17 cellular contexts compared by ENCODE assay signal in genomic region chr3:172056416-172056815, GRCh38. TPM values are rescaled to one million over a fixed set of nuclear protein-coding genes. Genes with fewer than 3 reads are reported as not detected.
DNase-seq lines count a peak whose midpoint lies in the region; ATAC-seq, FAIRE-seq and TF ChIP-seq lines count a peak whose summit lies in the region.
"Had no signal": no experiment of that assay in that cellular context is flagged by ENCODE, and none has a peak within 500 bp of the region (broad histone marks: within the 10 kb centered on the region; RNA-seq: fewer than 3 reads in every experiment).

No MANE protein-coding gene starts in this region.

- intact Hi-C loops in CD4-positive, alpha-beta memory T cell (cut with micrococcal nuclease), result loop anchor here (5.0 kb wide), 1 partner anchor 46 kb away; no protein-coding TSS in a partner anchor
- intact Hi-C loops in IMR-90 (cut with micrococcal nuclease), result no loop called here
- intact Hi-C loops in gastrocnemius medialis (cut with DNase I; ENCODE audit: low total_unique reads), result no loop called here

- FAIRE-seq in keratinocyte (lab: Jason Lieb, UNC), result peak; percentile 48

- peaks cover 89% of the 10 kb centered on the region for H3K79me2 ChIP-seq in keratinocyte (ENCODE audit: control insufficient read depth, insufficient read depth, low read length)

- peaks cover 23 to 83% of the 10 kb centered on the region in 2 experiments for H3K79me1 ChIP-seq in IMR-90 (ENCODE audit: low read depth in 1 of 2, low read length in 2 of 2)

- H3K56ac ChIP-seq in IMR-90 (ENCODE audit: extremely low read depth, insufficient read depth, low read length), result no peak overlapping the region

- H4K20me1 ChIP-seq in IMR-90 (ENCODE audit: insufficient read depth, low read length) (peaks cover 89% of the 10 kb centered on the region), keratinocyte (ENCODE audit: control insufficient read depth, extremely low read depth, insufficient read depth, low read length) (peaks cover 9% of the 10 kb centered on the region)

- H3K27ac Mint-ChIP-seq in CD4-positive, alpha-beta memory T cell, result peak overlapping the region in 4 of 7 donors; percentile 0 to 75 (median 58)
- H3K27ac Mint-ChIP-seq: stimulated activated naive CD8-positive, alpha-beta T cell treated with anti-CD3 and anti-CD28 coated beads, Interleukin-15, Interleukin-2, amounts not matched to agents 100 ng/mL and 50 ng/mL, for 24 hours had no signal

- peak overlapping the region in 3 of 8 donors; percentile 12 to 61 (median 14) for H3K4me3 Mint-ChIP-seq in CD4-positive, alpha-beta memory T cell
- H3K4me3 Mint-ChIP-seq: stimulated activated naive CD8-positive, alpha-beta T cell treated with anti-CD3 and anti-CD28 coated beads, Interleukin-15, Interleukin-2, amounts not matched to agents 100 ng/mL and 50 ng/mL, for 24 hours had no signal

- H3K4me1 ChIP-seq in CD4-positive, alpha-beta memory T cell (ENCODE audit: insufficient read depth, low read length), result peaks cover 31% of the 10 kb centered on the region
- H3K4me1 ChIP-seq in IMR-90 (ENCODE audit: control insufficient read depth, insufficient read depth, low read length) (peaks cover 17% of the 10 kb centered on the region), keratinocyte (ENCODE audit: control insufficient read depth, extremely low read depth, insufficient read depth, low read length) (peaks cover 4% of the 10 kb centered on the region), gastrocnemius medialis (peaks cover 75 to 77% of the 10 kb centered on the region in 2 donors)

- H3K4ac ChIP-seq in IMR-90 (ENCODE audit: low read depth, low read length), result no peak overlapping the region

- no peak overlapping the region for H4K8ac ChIP-seq in IMR-90 (ENCODE audit: low read depth in 2 of 2, low read length in 2 of 2)

- in situ Hi-C loops in IMR-90 (cut with MboI; ENCODE audit: low sequenced_read_pairs) (no loop called here), gastrocnemius medialis (cut with MboI; ENCODE audit: low sequenced_read_pairs in 4 of 4) (no loop called here)

- no CpG with 5 or more reads among the region's 3 CpGs for WGBS in IMR-90 (ENCODE audit: extremely low coverage in 2 of 2, insufficient read length in 1 of 2), 2 experiments

- no peak overlapping the region for H2BK20ac ChIP-seq in IMR-90 (ENCODE audit: low read depth, low read length)

- POLR2A ChIA-PET in CD4-positive, alpha-beta memory T cell (lab: Charles Lee; ENCODE audit: partially characterized antibody), result no interaction called here
- POLR2A ChIA-PET in IMR-90 (lab: Charles Lee; ENCODE audit: unreplicated experiment), result no interaction called here

- H3K4me3 ChIP-seq in CD4-positive, alpha-beta memory T cell (ENCODE audit: low read length in 2 of 2), result no peak overlapping the region
- H3K4me3 ChIP-seq in IMR-90 (ENCODE audit: insufficient read depth, low read depth, low read length) (no peak overlapping the region), keratinocyte (ENCODE audit: control insufficient read depth in 2 of 3, extremely low read depth in 1 of 3, insufficient read depth in 2 of 3, low read depth in 1 of 3, low read length in 3 of 3) (no peak overlapping the region), gastrocnemius medialis (no peak overlapping the region)

- peak overlapping the region; percentile 57; the same call in 1 of the 2 replicates for H3K14ac ChIP-seq in IMR-90 (replicated peaks; ENCODE audit: low read depth, low read length)

- no peaks in the 10 kb centered on the region for H3K27me3 Mint-ChIP-seq in CD4-positive, alpha-beta memory T cell
- H3K27me3 Mint-ChIP-seq: stimulated activated naive CD8-positive, alpha-beta T cell treated with anti-CD3 and anti-CD28 coated beads, Interleukin-15, Interleukin-2, amounts not matched to agents 100 ng/mL and 50 ng/mL, for 24 hours had no signal

- H2AFZ ChIP-seq in IMR-90 (replicated peaks; ENCODE audit: low read length, poor library complexity) (no peak overlapping the region), keratinocyte (ENCODE audit: control insufficient read depth, low read length) (no peak overlapping the region)

- no peak overlapping the region for H2AK5ac ChIP-seq in IMR-90 (ENCODE audit: low read depth, low read length)

- H3K9ac ChIP-seq in IMR-90 (ENCODE audit: low read depth, low read length) (no peak overlapping the region), keratinocyte (ENCODE audit: control insufficient read depth, extremely low read depth, insufficient read depth, low read length) (no peak overlapping the region)

- no peaks in the 10 kb centered on the region for H3K36me3 ChIP-seq in CD4-positive, alpha-beta memory T cell (ENCODE audit: insufficient read depth, low read length)
- H3K36me3 ChIP-seq in IMR-90 (ENCODE audit: control insufficient read depth, insufficient read depth, low read length) (peaks cover 23% of the 10 kb centered on the region), keratinocyte (ENCODE audit: control insufficient read depth in 2 of 2, extremely low read depth in 1 of 2, insufficient read depth in 2 of 2, low read length in 2 of 2) (peaks cover 11 to 25% of the 10 kb centered on the region in 2 experiments), gastrocnemius medialis (peaks cover 0 to 2% of the 10 kb centered on the region in 2 donors)

- CTCF ChIA-PET in CD4-positive, alpha-beta memory T cell (lab: Charles Lee; ENCODE audit: partially characterized antibody), result no interaction called here
- CTCF ChIA-PET in IMR-90 (lab: Yijun Ruan, JAX), result interaction anchor here (1.1 kb wide), 1 partner anchor 10 kb away, joined by 4 read pairs; no protein-coding TSS in a partner anchor

- H2BK5ac ChIP-seq in IMR-90 (ENCODE audit: low read depth, low read length, poor library complexity, severe bottlenecking), result peak overlapping the region; percentile 20

- no peak overlapping the region for H4K5ac ChIP-seq in IMR-90 (ENCODE audit: low read depth, low read length)

- H3K4me2 ChIP-seq in IMR-90 (ENCODE audit: low read depth, low read length) (no peak overlapping the region), keratinocyte (ENCODE audit: control insufficient read depth, extremely low read depth, insufficient read depth, low read depth, low read length) (no peak overlapping the region)

- TF ChIP-seq CTCF in IMR-90 (conservative IDR thresholded peaks at IDR 0.05; ENCODE audit: low read depth, low read length) (no peak), keratinocyte (optimal IDR thresholded peaks at IDR 0.05 in 1 of 3, IDR thresholded peaks at IDR 0.05 in 1 of 3, conservative IDR thresholded peaks at IDR 0.05 in 1 of 3; ENCODE audit: extremely low read depth in 1 of 3, insufficient read depth in 2 of 3, low read length in 3 of 3) (no peak), gastrocnemius medialis (IDR thresholded peaks at IDR 0.05 in 4 of 5, conservative IDR thresholded peaks at IDR 0.05 in 1 of 5) (no peak)

- peaks cover 24% of the 10 kb centered on the region for H3K9me1 ChIP-seq in IMR-90 (ENCODE audit: insufficient read depth, low read length)
- H3K9me1 ChIP-seq in keratinocyte (ENCODE audit: control insufficient read depth, extremely low read depth, insufficient read depth, low read length), result no peaks in the 10 kb centered on the region

- no peak overlapping the region; the same call in 1 of the 2 replicates for H3K18ac ChIP-seq in IMR-90 (ENCODE audit: low read depth, low read length)

- H4K91ac ChIP-seq in IMR-90 (ENCODE audit: insufficient read depth, low read depth, low read length), result no peak overlapping the region

- no peak for TF ChIP-seq RAD21 in IMR-90 (IDR thresholded peaks at IDR 0.05; ENCODE audit: low read length)

- H2BK120ac ChIP-seq in IMR-90 (ENCODE audit: low read depth, low read length), result no peak overlapping the region

- H2AK9ac ChIP-seq in IMR-90 (replicated peaks; ENCODE audit: low read depth, low read length, poor library complexity), result no peak overlapping the region

- ATAC-seq in IMR-90 (ENCODE audit: low read depth), result no peak
- ATAC-seq in gastrocnemius medialis, result no peak
- ATAC-seq in HG03378 (IDR thresholded peaks at IDR 0.05; ENCODE audit: unreplicated experiment), result no peak
- ATAC-seq in HG03469 (IDR thresholded peaks at IDR 0.05; ENCODE audit: unreplicated experiment), result no peak
- ATAC-seq in HG02840 (IDR thresholded peaks at IDR 0.05; ENCODE audit: low FRiP score, unreplicated experiment), result no peak
- ATAC-seq in HG02763 (IDR thresholded peaks at IDR 0.05; ENCODE audit: unreplicated experiment), result no peak
- ATAC-seq: activated naive CD4-positive, alpha-beta T cell treated with anti-CD3 and anti-CD28 coated beads, Interleukin-2, amount 50 U/mL, for 72 hours had no signal

- no peaks in the 10 kb centered on the region for H3K9me3 ChIP-seq in CD4-positive, alpha-beta memory T cell (ENCODE audit: control insufficient read depth in 1 of 2, low read length in 2 of 2)
- H3K9me3 ChIP-seq in IMR-90 (ENCODE audit: control insufficient read depth, insufficient read depth, low read length) (no peaks in the 10 kb centered on the region), keratinocyte (ENCODE audit: control insufficient read depth, low read depth, low read length) (no peaks in the 10 kb centered on the region), gastrocnemius medialis (no peaks in the 10 kb centered on the region)

- dilution Hi-C loops in IMR-90 (cut with HindIII; ENCODE audit: low sequenced_read_pairs, unreplicated experiment), result no loop called here
- dilution Hi-C loops in keratinocyte (cut with MboI; ENCODE audit: extremely low pct_ligation_motif_present, low sequenced_read_pairs), result no loop called here

- no peak for DNase-seq in CD4-positive, alpha-beta memory T cell
- no peak for DNase-seq in IMR-90
- DNase-seq in keratinocyte (ENCODE audit: low read depth, low spot score), result no peak
- no peak for DNase-seq in gastrocnemius medialis
- DNase-seq: foreskin keratinocyte; NCI-H1436; NCI-H2227 treated with DMSO at 0.1 percent for 48 hours; occipital lobe; SHP77 treated with DMSO at 0.1 percent for 48 hours; stimulated activated CD4-positive, alpha-beta T cell treated with anti-CD3 and anti-CD28 coated beads, Interleukin-12 subunit alpha, Interleukin-12 subunit beta, amount 100 ng/mL, for 4 hours; T-helper 9 cell had no signal

- peaks cover 10 to 17% of the 10 kb centered on the region in 2 donors for H3K36me3 Mint-ChIP-seq in CD4-positive, alpha-beta memory T cell

- peak overlapping the region; percentile 88; the same call in 1 of the 2 replicates for H3K23ac ChIP-seq in IMR-90 (ENCODE audit: low read depth, low read length)

- no TSS peak for BruUV-seq in IMR-90 (replicated peaks; lab: Mats Ljungman, UMichigan)

- TF ChIP-seq POLR2A in IMR-90 (IDR thresholded peaks at IDR 0.05; ENCODE audit: low read depth, low read length), result no peak
- TF ChIP-seq POLR2A in gastrocnemius medialis (IDR thresholded peaks at IDR 0.05), result no peak

- no peaks in the 10 kb centered on the region for H3K27me3 ChIP-seq in CD4-positive, alpha-beta memory T cell (ENCODE audit: insufficient read depth, low read length)
- H3K27me3 ChIP-seq in IMR-90 (ENCODE audit: control insufficient read depth, insufficient read depth, low read length) (no peaks in the 10 kb centered on the region), keratinocyte (ENCODE audit: control insufficient read depth, extremely low read depth, insufficient read depth, low read length) (no peaks in the 10 kb centered on the region), gastrocnemius medialis (no peaks in the 10 kb centered on the region)
- H3K27me3 ChIP-seq: foreskin keratinocyte had no signal

- no peaks in the 10 kb centered on the region for H3K9me3 Mint-ChIP-seq in CD4-positive, alpha-beta memory T cell
- H3K9me3 Mint-ChIP-seq: activated naive CD4-positive, alpha-beta T cell treated with anti-CD3 and anti-CD28 coated beads, Interleukin-2, amount 50 U/mL, for 72 hours; stimulated activated naive CD8-positive, alpha-beta T cell treated with anti-CD3 and anti-CD28 coated beads, Interleukin-15, Interleukin-2, amounts not matched to agents 100 ng/mL and 50 ng/mL, for 24 hours had no signal

- no peak overlapping the region for H3K27ac ChIP-seq in CD4-positive, alpha-beta memory T cell (ENCODE audit: low read depth, low read length)
- H3K27ac ChIP-seq in IMR-90 (ENCODE audit: insufficient read depth, low read length) (no peak overlapping the region), keratinocyte (ENCODE audit: control insufficient read depth, insufficient read depth, low read length) (no peak overlapping the region), gastrocnemius medialis (peak overlapping the region; percentile 10 to 56 (median 36))
- H3K27ac ChIP-seq: foreskin keratinocyte had no signal

- H3K4me1 Mint-ChIP-seq in CD4-positive, alpha-beta memory T cell, result peaks cover 23 to 50% (median 32%) of the 10 kb centered on the region in 4 donors

- no peak overlapping the region for H2BK15ac ChIP-seq in IMR-90 (ENCODE audit: low read depth, low read length)

RNA-seq across cellular contexts. Expression of gene FNDC3B, which starts 17.0 kb away (rescaled TPM):
- total RNA-seq in CD4-positive, alpha-beta memory T cell, result 10 to 100 TPM; 18.0 to 18.2 TPM
- 10 to 100 TPM; 10.9 to 11.6 TPM for polyA plus RNA-seq in CD4-positive, alpha-beta memory T cell
- total RNA-seq in IMR-90 (2012; rRNA removed) (128 and 150 TPM in 2 replicates), gastrocnemius medialis (100 to 1,000 TPM in 1 of 4 donors, 10 to 100 TPM in 3; 42.5 to 110 (median 74.2) TPM)
- polyA plus RNA-seq in IMR-90 (2012; rRNA removed) (22.0 and 23.9 TPM in 2 replicates), keratinocyte (20.0 to 31.4 TPM (median 27.7 TPM) in 3 replicates)
- polyA plus RNA-seq in IMR-90 (2012; cell fraction: cytosol; rRNA removed), result 10.0 and 11.3 TPM in 2 replicates
- 7.1 and 33.5 TPM in 2 replicates for polyA plus RNA-seq in IMR-90 (2012; cell fraction: nucleus; rRNA removed; ENCODE audit: low replicate concordance)
- polyA plus RNA-seq in keratinocyte (2011; ENCODE audit: low read depth), result 9.4 TPM
- 16.5 and 32.7 TPM in 2 replicates for polyA plus RNA-seq in keratinocyte (2011; cell fraction: cytosol; rRNA removed)
- 60.2 and 68.2 TPM in 2 replicates for polyA plus RNA-seq in keratinocyte (2011; cell fraction: nucleus; rRNA removed)
- 12.4 and 39.3 TPM in 2 replicates for polyA plus RNA-seq in keratinocyte (2012; ENCODE audit: low replicate concordance)
- 104 to 223 TPM (median 134 TPM) in 3 replicates for polyA minus RNA-seq in keratinocyte
- 21.3 TPM for polyA minus RNA-seq in keratinocyte (2011; cell fraction: cytosol; rRNA and poly(A)+ RNA removed)
- polyA minus RNA-seq in keratinocyte (2011; cell fraction: nucleus; rRNA and poly(A)+ RNA removed), result 105 and 219 TPM in 2 replicates

Comparison
In these comparisons a context has a peak if more than half of its experiments do, and no peak if none do; other contexts are left out.
1. H3K27ac ChIP-seq: peak in gastrocnemius medialis (4 of 4); none in CD4-positive, alpha-beta memory T cell (single experiment), IMR-90 (single experiment) and keratinocyte (single experiment).